In the genomic region with DNA sequence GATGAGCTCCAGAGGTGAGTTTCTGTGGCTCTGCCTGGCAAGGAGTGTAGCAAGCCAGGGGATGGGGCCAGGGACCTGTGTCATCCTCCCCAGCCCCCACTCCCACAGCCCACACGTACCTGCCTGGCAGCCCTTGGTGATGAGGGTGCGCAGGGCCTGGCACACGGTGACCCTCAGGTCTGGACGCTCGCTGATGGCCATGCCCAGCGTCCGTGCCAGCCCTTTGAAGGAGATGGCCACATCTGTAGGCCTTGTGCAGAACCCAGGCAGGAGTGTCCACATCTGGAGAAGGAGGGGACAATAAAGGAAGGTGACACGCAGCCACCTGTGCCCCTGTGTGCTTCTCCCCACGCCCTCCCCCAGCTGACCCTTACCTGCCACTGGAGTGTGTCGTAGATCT, we compare ENCODE assay signal across 18 cellular contexts. TPM values are rescaled to one million over a fixed set of nuclear protein-coding genes. Genes with fewer than 3 reads are reported as not detected.
DNase-seq lines count a peak whose midpoint lies in the region; ATAC-seq and TF ChIP-seq lines count a peak whose summit lies in the region.
"Had no signal": no experiment of that assay in that cellular context is flagged by ENCODE, and none has a peak within 500 bp of the region (broad histone marks: within the 10 kb centered on the region; RNA-seq: fewer than 3 reads in every experiment).

No MANE protein-coding gene starts in this region.

- WGBS in neuronal stem cell (ENCODE audit: extremely low coverage in 2 of 2, insufficient read length in 2 of 2, insufficient replicate concordance in 1 of 2), 2 donors: no CpG with 5 or more reads among the region's 10 CpGs
- WGBS in spleen, 5 donors: 95 to 98% (median 96%) methylated on average over 9 to 10 of the region's 10 CpGs

- no peak for TF ChIP-seq CTCF in spleen (IDR thresholded peaks at IDR 0.05 in 8 of 11, conservative IDR thresholded peaks at IDR 0.05 in 3 of 11)
- no peak for TF ChIP-seq CTCF in endothelial cell (IDR thresholded peaks at IDR 0.05; ENCODE audit: unreplicated experiment)

- H3K4me1 ChIP-seq in BLaER1: peaks cover 21% of the 10 kb centered on the region
- H3K4me1 ChIP-seq in neuronal stem cell (ENCODE audit: control insufficient read depth in 2 of 2, insufficient read depth in 1 of 2, low read depth in 1 of 2, low read length in 2 of 2): no peaks in the 10 kb centered on the region
- H3K4me1 ChIP-seq in spleen: peaks cover 0 to 64% (median 4%) of the 10 kb centered on the region in 6 donors
- H3K4me1 ChIP-seq: A549 had no signal

- peaks cover 2% of the 10 kb centered on the region for H3K79me1 ChIP-seq in neuronal stem cell (ENCODE audit: low read depth, low read length)

- ATAC-seq in T-helper 17 cell: no peak
- ATAC-seq: A549 had no signal

- no peak overlapping the region for H3K4me2 ChIP-seq in BLaER1
- H3K4me2 ChIP-seq in neuronal stem cell (ENCODE audit: insufficient read depth, low read length, poor library complexity, severe bottlenecking): no peak overlapping the region
- H3K4me2 ChIP-seq: A549 had no signal

- peak overlapping the region; percentile 11 for H3K14ac ChIP-seq in neuronal stem cell (ENCODE audit: low read length)

- DNase-seq in T-helper 17 cell: no peak
- DNase-seq in neuronal stem cell (ENCODE audit: low spot score): no peak
- DNase-seq in spleen: peak; percentile 73
- no peak for DNase-seq in endothelial cell (ENCODE audit: low spot score)
- DNase-seq in NCI-H1694 treated with DMSO at 0.1 percent for 48 hours (lab: John Stamatoyannopoulos, UW): no peak
- no peak for DNase-seq in NCI-H146 (lab: John Stamatoyannopoulos, UW)
- DNase-seq: AML-193; CD4-positive, CD25-positive, alpha-beta regulatory T cell; CD8-positive, alpha-beta memory T cell; COR-L47; DMS 273 treated with DMSO at 0.1 percent for 48 hours; DMS53; DND-41; EL; H9 had no signal

- no peak overlapping the region for H3K4me3 ChIP-seq in BLaER1
- H3K4me3 ChIP-seq in neuronal stem cell (ENCODE audit: low read length in 2 of 2): no peak overlapping the region
- no peak overlapping the region for H3K4me3 ChIP-seq in spleen
- H3K4me3 ChIP-seq: A549 had no signal

- H4K20me1 ChIP-seq in BLaER1: no peaks in the 10 kb centered on the region

- H4K91ac ChIP-seq in neuronal stem cell (ENCODE audit: low read depth, low read length, poor library complexity): no peak overlapping the region

- H3K4me1 Mint-ChIP-seq in T-helper 17 cell (peaks cover 2% of the 10 kb centered on the region), endothelial cell (ENCODE audit: unreplicated experiment) (peaks cover 3% of the 10 kb centered on the region)
- H3K4me1 Mint-ChIP-seq: CD4-positive, CD25-positive, alpha-beta regulatory T cell; CD8-positive, alpha-beta memory T cell; H9 had no signal

- no peak overlapping the region for H2BK120ac ChIP-seq in neuronal stem cell (ENCODE audit: low read depth, low read length)

- H3K9me3 Mint-ChIP-seq in endothelial cell (ENCODE audit: unreplicated experiment): no peaks in the 10 kb centered on the region
- H3K9me3 Mint-ChIP-seq: CD4-positive, CD25-positive, alpha-beta regulatory T cell; CD8-positive, alpha-beta memory T cell; H9 had no signal

- H3K36me3 ChIP-seq in BLaER1 (peaks cover 95% of the 10 kb centered on the region), neuronal stem cell (replicated peaks in 1 of 2; ENCODE audit: control insufficient read depth in 2 of 2, insufficient read depth in 2 of 2, low read length in 2 of 2) (peaks cover 46 to 88% of the 10 kb centered on the region in 2 donors), spleen (peaks cover 0 to 99% (median 65%) of the 10 kb centered on the region in 6 donors)

- H3K18ac ChIP-seq in neuronal stem cell (ENCODE audit: low read length): no peak overlapping the region

- H3K36me3 Mint-ChIP-seq in T-helper 17 cell (ENCODE audit: low read depth) (peaks cover 11% of the 10 kb centered on the region), endothelial cell (ENCODE audit: low read depth, unreplicated experiment) (peaks cover 21% of the 10 kb centered on the region)

- no peak overlapping the region for H2BK5ac ChIP-seq in neuronal stem cell (ENCODE audit: low read length)

- H3K4ac ChIP-seq in neuronal stem cell (ENCODE audit: low read length): no peak overlapping the region

- H3K9me3 ChIP-seq in BLaER1 (no peaks in the 10 kb centered on the region), T-helper 17 cell (ENCODE audit: control insufficient read depth, low read length, poor library complexity, severe bottlenecking) (no peaks in the 10 kb centered on the region), neuronal stem cell (replicated peaks in 1 of 2; ENCODE audit: control insufficient read depth in 2 of 2, insufficient read depth in 1 of 2, low read depth in 1 of 2, low read length in 2 of 2) (no peaks in the 10 kb centered on the region), spleen (no peaks in the 10 kb centered on the region)
- H3K9me3 ChIP-seq: A549 had no signal

- 0 out of 2 replicates have a peak overlapping the region, but pooled peaks have one; percentile 26 for H3K9ac ChIP-seq in BLaER1
- H3K9ac ChIP-seq in neuronal stem cell (ENCODE audit: low read depth, low read length, poor library complexity): peak overlapping the region; percentile 54

- H3K23ac ChIP-seq in neuronal stem cell (ENCODE audit: low read depth, low read length, poor library complexity): no peak overlapping the region

- H2AK5ac ChIP-seq in neuronal stem cell (ENCODE audit: low read depth, low read length): no peak overlapping the region

- no peak overlapping the region for H2BK15ac ChIP-seq in neuronal stem cell (ENCODE audit: low read length)

- peak overlapping the region; percentile 45 for H3K27ac Mint-ChIP-seq in T-helper 17 cell
- no peak overlapping the region for H3K27ac Mint-ChIP-seq in endothelial cell (ENCODE audit: unreplicated experiment)
- H3K27ac Mint-ChIP-seq: CD8-positive, alpha-beta memory T cell; H9 had no signal

- intact Hi-C loops in spleen (cut with DNase I; ENCODE audit: low total_unique reads): no loop called here

- H3K27ac ChIP-seq in BLaER1 (no peak overlapping the region), neuronal stem cell (replicated peaks; ENCODE audit: low read length) (no peak overlapping the region), spleen (peak overlapping the region in 4 of 8 donors; percentile 62 to 96 (median 75))
- H3K27ac ChIP-seq: 22Rv1, A549 had no signal

- H2AFZ ChIP-seq in neuronal stem cell (ENCODE audit: low read length): no peak overlapping the region

- H3K27me3 ChIP-seq in BLaER1: no peaks in the 10 kb centered on the region
- H3K27me3 ChIP-seq in neuronal stem cell (ENCODE audit: control insufficient read depth in 3 of 3, insufficient read depth in 3 of 3, low read depth in 1 of 3, low read length in 3 of 3): no peaks in the 10 kb centered on the region
- H3K27me3 ChIP-seq in spleen (replicated peaks in 1 of 7): no peaks in the 10 kb centered on the region

- TF ChIP-seq POLR2A in spleen (IDR thresholded peaks at IDR 0.05): no peak

- H3K4me3 Mint-ChIP-seq in T-helper 17 cell: no peak overlapping the region
- H3K4me3 Mint-ChIP-seq in endothelial cell (ENCODE audit: unreplicated experiment): no peak overlapping the region
- H3K4me3 Mint-ChIP-seq: CD4-positive, CD25-positive, alpha-beta regulatory T cell; H9 had no signal

- no peak overlapping the region for H4K8ac ChIP-seq in neuronal stem cell (ENCODE audit: low read depth, low read length)

- H2BK12ac ChIP-seq in neuronal stem cell (ENCODE audit: low read length): no peak overlapping the region

- H3K27me3 Mint-ChIP-seq in T-helper 17 cell (no peaks in the 10 kb centered on the region), endothelial cell (ENCODE audit: unreplicated experiment) (peaks cover 7% of the 10 kb centered on the region)
- H3K27me3 Mint-ChIP-seq: CD4-positive, CD25-positive, alpha-beta regulatory T cell; CD8-positive, alpha-beta memory T cell had no signal

RNA-seq across cellular contexts. Expression of gene RRP12, which starts 27.7 kb away (rescaled TPM):
- total RNA-seq in T-helper 17 cell: 100 to 1,000 TPM; 138 to 231 TPM
- 10.3 TPM for polyA plus RNA-seq in neuronal stem cell (2013, experiment 1 of 2)
- polyA plus RNA-seq in neuronal stem cell (2013, experiment 2 of 2): 9.5 TPM
- 10 to 100 TPM; 13.4 to 51.4 (median 24.6) TPM for total RNA-seq in spleen
- 10 to 100 TPM; 12.3 to 30.3 (median 25.1) TPM for polyA plus RNA-seq in spleen
- 19.5 TPM for total RNA-seq in endothelial cell (ENCODE audit: unreplicated experiment)

RNA-seq across cellular contexts. Expression of gene FRAT2, which starts 38.9 kb away (rescaled TPM):
- total RNA-seq in T-helper 17 cell: 10 to 100 TPM; 16.8 to 21.7 TPM
- polyA plus RNA-seq in neuronal stem cell (2013, experiment 1 of 2): 6.9 TPM
- polyA plus RNA-seq in neuronal stem cell (2013, experiment 2 of 2): 7.3 TPM
- total RNA-seq in spleen: 10 to 100 TPM; 28.3 to 75.6 (median 46.3) TPM
- polyA plus RNA-seq in spleen: 10 to 100 TPM; 12.3 to 19.9 (median 14.3) TPM
- 25.6 TPM for total RNA-seq in endothelial cell (ENCODE audit: unreplicated experiment)

RNA-seq across cellular contexts. Expression of gene PGAM1, which starts 52.5 kb away (rescaled TPM):
- total RNA-seq in T-helper 17 cell (100 to 1,000 TPM in 1 of 2 donors, 10 to 100 TPM in 1; 88.6 to 101 TPM), spleen (100 to 1,000 TPM; 144 to 235 (median 197) TPM), endothelial cell (ENCODE audit: unreplicated experiment) (291 TPM)
- polyA plus RNA-seq in neuronal stem cell (2013, experiment 1 of 2): 252 TPM
- 248 TPM for polyA plus RNA-seq in neuronal stem cell (2013, experiment 2 of 2)
- 100 to 1,000 TPM in 1 of 3 donors, 10 to 100 TPM in 2; 51.4 to 146 (median 98.8) TPM for polyA plus RNA-seq in spleen

RNA-seq across cellular contexts. Expression of gene FRAT1, which starts 54.4 kb away (rescaled TPM):
- total RNA-seq in T-helper 17 cell (10 to 100 TPM; 24.4 to 26.5 TPM), spleen (10 to 100 TPM; 13.3 to 27.2 (median 21.5) TPM), endothelial cell (ENCODE audit: unreplicated experiment) (8.0 TPM)
- polyA plus RNA-seq in neuronal stem cell (2013, experiment 1 of 2): 1.8 TPM
- 1.8 TPM for polyA plus RNA-seq in neuronal stem cell (2013, experiment 2 of 2)
- 1 to 10 TPM; 6.0 to 7.8 (median 7.7) TPM for polyA plus RNA-seq in spleen
